Comparison of ENCODE assay signal across 1 cellular context in genomic region chr19:900302-901111, GRCh38.
TF ChIP-seq lines count a peak whose summit lies in the region.

No MANE protein-coding gene starts in this region.

TF ChIP-seq in K562, 482 proteins besides CTCF, POLR2A, EP300 and RAD21 (continues in another document):
- TF ChIP-seq ZNF583 (CRISPR knock-in tag; IDR thresholded peaks at IDR 0.05) (no peak), L3MBTL2 (IDR thresholded peaks at IDR 0.05) (peak; percentile 66; the same call in 1 of the 2 replicates), GABPB2 (CRISPR knock-in tag; conservative IDR thresholded peaks at IDR 0.05) (no peak), THRAP3 (IDR thresholded peaks at IDR 0.05; ENCODE audit: borderline replicate concordance) (no peak), HINFP (tag; conservative IDR thresholded peaks at IDR 0.05; ENCODE audit: low read depth) (no peak), MITF (IDR thresholded peaks at IDR 0.05) (no peak), NBN (IDR thresholded peaks at IDR 0.05; ENCODE audit: low read depth) (no peak), ATF1 (CRISPR knock-in tag; IDR thresholded peaks at IDR 0.05) (no peak), ATF1 (tag; IDR thresholded peaks at IDR 0.05) (no peak), MAFF (IDR thresholded peaks at IDR 0.05; ENCODE audit: low read length) (no peak), CAMTA2 (CRISPR knock-in tag; conservative IDR thresholded peaks at IDR 0.05) (no peak), HMGN3 (IDR thresholded peaks at IDR 0.05; ENCODE audit: borderline replicate concordance, extremely low read depth, insufficient read length, low read depth, low read length) (no peak), ZNF695 (CRISPR knock-in tag; IDR thresholded peaks at IDR 0.05) (no peak), NR1H2 (CRISPR knock-in tag; IDR thresholded peaks at IDR 0.05) (no peak), CHCHD3 (CRISPR knock-in tag; IDR thresholded peaks at IDR 0.05) (no peak), GABPA (tag; conservative IDR thresholded peaks at IDR 0.05; ENCODE audit: low read depth) (peak; percentile 68), SNIP1 (IDR thresholded peaks at IDR 0.05; ENCODE audit: low read depth) (no peak), HDAC2 (IDR thresholded peaks at IDR 0.05) (no peak), SMARCA5 (IDR thresholded peaks at IDR 0.05) (peak; percentile 22; the same call in 1 of the 2 replicates), KDM2B (CRISPR knock-in tag; IDR thresholded peaks at IDR 0.05) (no peak), POLR2G (IDR thresholded peaks at IDR 0.05; ENCODE audit: low read depth, low read length) (peak; percentile 47), ZNF436 (CRISPR knock-in tag; IDR thresholded peaks at IDR 0.05) (no peak), GABPB1 (CRISPR knock-in tag; IDR thresholded peaks at IDR 0.05) (no peak), FOXJ3 (CRISPR knock-in tag; IDR thresholded peaks at IDR 0.05) (no peak), ILK (tag; IDR thresholded peaks at IDR 0.05; ENCODE audit: borderline replicate concordance, low read depth) (no peak), RAD51 (IDR thresholded peaks at IDR 0.05; ENCODE audit: borderline replicate concordance, low read depth) (no peak), GATAD2B (IDR thresholded peaks at IDR 0.05; ENCODE audit: borderline replicate concordance) (no peak), PRMT5 (CRISPR knock-in tag; IDR thresholded peaks at IDR 0.05) (no peak), SP1 (CRISPR knock-in tag; IDR thresholded peaks at IDR 0.05) (peak; percentile 29; the same call in 1 of the 2 replicates), NFIC (IDR thresholded peaks at IDR 0.05) (no peak), CBX3 (IDR thresholded peaks at IDR 0.05; ENCODE audit: borderline replicate concordance in 1 of 2, low read length in 2 of 2) (no peak), CCNT2 (IDR thresholded peaks at IDR 0.05; ENCODE audit: borderline replicate concordance, extremely low read depth, insufficient read length, low read depth, low read length) (no peak), BMI1 (IDR thresholded peaks at IDR 0.05; ENCODE audit: low read length) (no peak), SIX5 (IDR thresholded peaks at IDR 0.05; ENCODE audit: borderline replicate concordance in 1 of 2, insufficient read depth in 1 of 2, low read depth in 1 of 2, low read length in 2 of 2) (no peak), SMAD4 (CRISPR knock-in tag; conservative IDR thresholded peaks at IDR 0.05) (no peak), ZNF431 (CRISPR knock-in tag; IDR thresholded peaks at IDR 0.05) (no peak), PML (IDR thresholded peaks at IDR 0.05; ENCODE audit: low read length) (no peak), BCOR (IDR thresholded peaks at IDR 0.05) (no peak), POLR2AphosphoS2 (IDR thresholded peaks at IDR 0.05; ENCODE audit: low read length) (no peak), POLR3A (IDR thresholded peaks at IDR 0.05; ENCODE audit: borderline replicate concordance, extremely low read depth, insufficient read depth, insufficient read length) (no peak), ETV5 (CRISPR knock-in tag; IDR thresholded peaks at IDR 0.05; ENCODE audit: low read depth) (no peak), ARID3B (CRISPR knock-in tag; IDR thresholded peaks at IDR 0.05; ENCODE audit: borderline replicate concordance) (no peak), PCBP2 (IDR thresholded peaks at IDR 0.05; ENCODE audit: low read depth, low read length, poor library complexity, severe bottlenecking) (no peak), SREBF2 (CRISPR knock-in tag; IDR thresholded peaks at IDR 0.05) (no peak), RBM39 (optimal IDR thresholded peaks at IDR 0.05; ENCODE audit: low read depth, low read length) (no peak)
- TF ChIP-seq, protein P1, sequence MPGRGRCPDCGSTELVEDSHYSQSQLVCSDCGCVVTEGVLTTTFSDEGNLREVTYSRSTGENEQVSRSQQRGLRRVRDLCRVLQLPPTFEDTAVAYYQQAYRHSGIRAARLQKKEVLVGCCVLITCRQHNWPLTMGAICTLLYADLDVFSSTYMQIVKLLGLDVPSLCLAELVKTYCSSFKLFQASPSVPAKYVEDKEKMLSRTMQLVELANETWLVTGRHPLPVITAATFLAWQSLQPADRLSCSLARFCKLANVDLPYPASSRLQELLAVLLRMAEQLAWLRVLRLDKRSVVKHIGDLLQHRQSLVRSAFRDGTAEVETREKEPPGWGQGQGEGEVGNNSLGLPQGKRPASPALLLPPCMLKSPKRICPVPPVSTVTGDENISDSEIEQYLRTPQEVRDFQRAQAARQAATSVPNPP (IDR thresholded peaks at IDR 0.05; ENCODE audit: borderline replicate concordance, insufficient read depth, insufficient read length), result no peak
- TF ChIP-seq, protein P2, sequence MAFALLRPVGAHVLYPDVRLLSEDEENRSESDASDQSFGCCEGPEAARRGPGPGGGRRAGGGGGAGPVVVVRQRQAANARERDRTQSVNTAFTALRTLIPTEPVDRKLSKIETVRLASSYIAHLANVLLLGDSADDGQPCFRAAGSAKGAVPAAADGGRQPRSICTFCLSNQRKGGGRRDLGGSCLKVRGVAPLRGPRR (CRISPR knock-in tag; IDR thresholded peaks at IDR 0.05), result no peak
- TF ChIP-seq, protein P3, sequence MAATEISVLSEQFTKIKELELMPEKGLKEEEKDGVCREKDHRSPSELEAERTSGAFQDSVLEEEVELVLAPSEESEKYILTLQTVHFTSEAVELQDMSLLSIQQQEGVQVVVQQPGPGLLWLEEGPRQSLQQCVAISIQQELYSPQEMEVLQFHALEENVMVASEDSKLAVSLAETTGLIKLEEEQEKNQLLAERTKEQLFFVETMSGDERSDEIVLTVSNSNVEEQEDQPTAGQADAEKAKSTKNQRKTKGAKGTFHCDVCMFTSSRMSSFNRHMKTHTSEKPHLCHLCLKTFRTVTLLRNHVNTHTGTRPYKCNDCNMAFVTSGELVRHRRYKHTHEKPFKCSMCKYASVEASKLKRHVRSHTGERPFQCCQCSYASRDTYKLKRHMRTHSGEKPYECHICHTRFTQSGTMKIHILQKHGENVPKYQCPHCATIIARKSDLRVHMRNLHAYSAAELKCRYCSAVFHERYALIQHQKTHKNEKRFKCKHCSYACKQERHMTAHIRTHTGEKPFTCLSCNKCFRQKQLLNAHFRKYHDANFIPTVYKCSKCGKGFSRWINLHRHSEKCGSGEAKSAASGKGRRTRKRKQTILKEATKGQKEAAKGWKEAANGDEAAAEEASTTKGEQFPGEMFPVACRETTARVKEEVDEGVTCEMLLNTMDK (IDR thresholded peaks at IDR 0.05; ENCODE audit: borderline replicate concordance, insufficient read depth, low read depth, low read length, poor library complexity, severe bottlenecking), result no peak
- TF ChIP-seq, protein P4, sequence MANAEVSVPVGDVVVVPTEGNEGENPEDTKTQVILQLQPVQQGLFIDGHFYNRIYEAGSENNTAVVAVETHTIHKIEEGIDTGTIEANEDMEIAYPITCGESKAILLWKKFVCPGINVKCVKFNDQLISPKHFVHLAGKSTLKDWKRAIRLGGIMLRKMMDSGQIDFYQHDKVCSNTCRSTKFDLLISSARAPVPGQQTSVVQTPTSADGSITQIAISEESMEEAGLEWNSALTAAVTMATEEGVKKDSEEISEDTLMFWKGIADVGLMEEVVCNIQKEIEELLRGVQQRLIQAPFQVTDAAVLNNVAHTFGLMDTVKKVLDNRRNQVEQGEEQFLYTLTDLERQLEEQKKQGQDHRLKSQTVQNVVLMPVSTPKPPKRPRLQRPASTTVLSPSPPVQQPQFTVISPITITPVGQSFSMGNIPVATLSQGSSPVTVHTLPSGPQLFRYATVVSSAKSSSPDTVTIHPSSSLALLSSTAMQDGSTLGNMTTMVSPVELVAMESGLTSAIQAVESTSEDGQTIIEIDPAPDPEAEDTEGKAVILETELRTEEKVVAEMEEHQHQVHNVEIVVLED (CRISPR knock-in tag; IDR thresholded peaks at IDR 0.05), result no peak
- TF ChIP-seq, protein P5, sequence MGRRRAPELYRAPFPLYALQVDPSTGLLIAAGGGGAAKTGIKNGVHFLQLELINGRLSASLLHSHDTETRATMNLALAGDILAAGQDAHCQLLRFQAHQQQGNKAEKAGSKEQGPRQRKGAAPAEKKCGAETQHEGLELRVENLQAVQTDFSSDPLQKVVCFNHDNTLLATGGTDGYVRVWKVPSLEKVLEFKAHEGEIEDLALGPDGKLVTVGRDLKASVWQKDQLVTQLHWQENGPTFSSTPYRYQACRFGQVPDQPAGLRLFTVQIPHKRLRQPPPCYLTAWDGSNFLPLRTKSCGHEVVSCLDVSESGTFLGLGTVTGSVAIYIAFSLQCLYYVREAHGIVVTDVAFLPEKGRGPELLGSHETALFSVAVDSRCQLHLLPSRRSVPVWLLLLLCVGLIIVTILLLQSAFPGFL (CRISPR knock-in tag; IDR thresholded peaks at IDR 0.05), result no peak
- TF ChIP-seq, protein P6, sequence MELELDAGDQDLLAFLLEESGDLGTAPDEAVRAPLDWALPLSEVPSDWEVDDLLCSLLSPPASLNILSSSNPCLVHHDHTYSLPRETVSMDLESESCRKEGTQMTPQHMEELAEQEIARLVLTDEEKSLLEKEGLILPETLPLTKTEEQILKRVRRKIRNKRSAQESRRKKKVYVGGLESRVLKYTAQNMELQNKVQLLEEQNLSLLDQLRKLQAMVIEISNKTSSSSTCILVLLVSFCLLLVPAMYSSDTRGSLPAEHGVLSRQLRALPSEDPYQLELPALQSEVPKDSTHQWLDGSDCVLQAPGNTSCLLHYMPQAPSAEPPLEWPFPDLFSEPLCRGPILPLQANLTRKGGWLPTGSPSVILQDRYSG (tag; conservative IDR thresholded peaks at IDR 0.05; ENCODE audit: low read depth), result no peak
- TF ChIP-seq, protein P7, sequence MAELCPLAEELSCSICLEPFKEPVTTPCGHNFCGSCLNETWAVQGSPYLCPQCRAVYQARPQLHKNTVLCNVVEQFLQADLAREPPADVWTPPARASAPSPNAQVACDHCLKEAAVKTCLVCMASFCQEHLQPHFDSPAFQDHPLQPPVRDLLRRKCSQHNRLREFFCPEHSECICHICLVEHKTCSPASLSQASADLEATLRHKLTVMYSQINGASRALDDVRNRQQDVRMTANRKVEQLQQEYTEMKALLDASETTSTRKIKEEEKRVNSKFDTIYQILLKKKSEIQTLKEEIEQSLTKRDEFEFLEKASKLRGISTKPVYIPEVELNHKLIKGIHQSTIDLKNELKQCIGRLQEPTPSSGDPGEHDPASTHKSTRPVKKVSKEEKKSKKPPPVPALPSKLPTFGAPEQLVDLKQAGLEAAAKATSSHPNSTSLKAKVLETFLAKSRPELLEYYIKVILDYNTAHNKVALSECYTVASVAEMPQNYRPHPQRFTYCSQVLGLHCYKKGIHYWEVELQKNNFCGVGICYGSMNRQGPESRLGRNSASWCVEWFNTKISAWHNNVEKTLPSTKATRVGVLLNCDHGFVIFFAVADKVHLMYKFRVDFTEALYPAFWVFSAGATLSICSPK (IDR thresholded peaks at IDR 0.05; ENCODE audit: borderline replicate concordance), result no peak
